In genomic region chr10:103192089-103192450, GRCh38 we compare ENCODE assay signal across 1 cellular context.
TF ChIP-seq lines count a peak whose summit lies in the region.

No MANE protein-coding gene starts in this region.

TF ChIP-seq in K562, 482 proteins besides CTCF, POLR2A, EP300 and RAD21 (continued from another document):
- TF ChIP-seq RREB1 (CRISPR knock-in tag; IDR thresholded peaks at IDR 0.05) (no peak), ZBTB9 (CRISPR knock-in tag; IDR thresholded peaks at IDR 0.05) (no peak), RBBP5 (IDR thresholded peaks at IDR 0.05; ENCODE audit: borderline replicate concordance, insufficient read depth, low read length, poor library complexity, severe bottlenecking) (no peak), HMBOX1 (IDR thresholded peaks at IDR 0.05) (peak; percentile 41; the same call in 1 of the 2 replicates), NR1H2 (CRISPR knock-in tag; IDR thresholded peaks at IDR 0.05) (no peak), RBM34 (IDR thresholded peaks at IDR 0.05; ENCODE audit: borderline replicate concordance, insufficient read depth, low read length) (no peak), NCOA4 (IDR thresholded peaks at IDR 0.05; ENCODE audit: partially characterized antibody) (no peak), EWSR1 (IDR thresholded peaks at IDR 0.05; ENCODE audit: borderline replicate concordance, low read depth, partially characterized antibody) (no peak), DIDO1 (tag; IDR thresholded peaks at IDR 0.05; ENCODE audit: low read depth) (no peak), U2AF1 (optimal IDR thresholded peaks at IDR 0.05; ENCODE audit: low read depth, low read length) (no peak), ATF7 (IDR thresholded peaks at IDR 0.05) (no peak), PHB (CRISPR knock-in tag; IDR thresholded peaks at IDR 0.05) (no peak), RBM22 (IDR thresholded peaks at IDR 0.05; ENCODE audit: low read depth, low read length, poor library complexity, severe bottlenecking) (no peak), SAP30 (IDR thresholded peaks at IDR 0.05; ENCODE audit: borderline replicate concordance, insufficient read depth, low read depth, low read length, poor library complexity, severe bottlenecking) (peak; percentile 26), SIN3A (IDR thresholded peaks at IDR 0.05; ENCODE audit: borderline replicate concordance in 2 of 2, control insufficient read depth in 1 of 2, low read depth in 2 of 2, low read length in 2 of 2) (0 out of 4 replicates have a peak, but pooled peaks of 1 of the 2 experiments have one; percentile 46), TEAD4 (IDR thresholded peaks at IDR 0.05; ENCODE audit: low read length) (0 out of 2 replicates have a peak, but pooled peaks have one; percentile 12), TEAD4 (CRISPR knock-in tag; IDR thresholded peaks at IDR 0.05; ENCODE audit: borderline replicate concordance) (no peak)
